12 cellular contexts compared by ENCODE assay signal in the genomic region with DNA sequence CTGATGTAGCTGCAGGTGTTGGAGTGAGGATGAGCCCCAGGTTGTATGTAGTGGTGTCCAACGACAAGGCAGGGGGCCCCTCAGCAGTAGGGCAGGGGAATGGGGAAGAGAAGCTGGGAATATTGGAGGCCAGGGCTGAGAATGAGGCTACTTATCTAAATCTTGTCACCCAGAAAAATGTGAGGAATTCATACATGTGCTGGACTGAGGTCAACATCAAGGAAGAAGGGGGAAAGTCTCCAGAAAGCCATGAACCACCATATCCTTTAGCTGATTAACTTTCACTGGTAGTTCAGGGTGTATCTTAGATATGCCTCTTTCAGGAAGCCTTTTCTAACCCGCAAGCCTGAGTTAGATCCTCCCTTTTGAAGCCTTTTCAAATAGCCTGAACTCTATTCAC. TPM values are rescaled to one million over a fixed set of nuclear protein-coding genes. Genes with fewer than 3 reads are reported as not detected.
DNase-seq lines count a peak whose midpoint lies in the region; ATAC-seq and TF ChIP-seq lines count a peak whose summit lies in the region.
"Had no signal": no experiment of that assay in that cellular context is flagged by ENCODE, and none has a peak within 500 bp of the region (broad histone marks: within the 10 kb centered on the region; RNA-seq: fewer than 3 reads in every experiment).

No MANE protein-coding gene starts in this region.

- peaks cover 13% of the 10 kb centered on the region for H3K36me3 Mint-ChIP-seq in Caco-2 (ENCODE audit: insufficient read depth, unreplicated experiment)

- no peak for TF ChIP-seq CTCF in Caco-2 (IDR thresholded peaks at IDR 0.05; ENCODE audit: insufficient read depth in 1 of 2, low read depth in 1 of 2, low read length in 1 of 2, severe bottlenecking in 1 of 2, unreplicated experiment in 1 of 2)
- no peak for TF ChIP-seq CTCF in mucosa of descending colon (IDR thresholded peaks at IDR 0.05)

- H3K4me3 ChIP-seq in Caco-2 (ENCODE audit: low read depth, low read length) = no peak overlapping the region
- no peak overlapping the region for H3K4me3 ChIP-seq in mucosa of descending colon

- peaks cover 35% of the 10 kb centered on the region for H3K9me3 ChIP-seq in Caco-2
- no peaks in the 10 kb centered on the region for H3K9me3 ChIP-seq in mucosa of descending colon
- H3K9me3 ChIP-seq: BE2C had no signal

- POLR2A ChIA-PET in Caco-2 (lab: Charles Lee) = interaction anchor here (0.6 kb wide), 1 partner anchor 20 kb away, joined by 3 read pairs; no protein-coding TSS in a partner anchor

- intact Hi-C loops in Caco-2 (cut with micrococcal nuclease; ENCODE audit: unreplicated experiment) (no loop called here), left colon (cut with DNase I, micrococcal nuclease) (no loop called here), mucosa of descending colon (cut with DNase I, micrococcal nuclease) (no loop called here)

- no peaks in the 10 kb centered on the region for H3K27me3 ChIP-seq in Caco-2 (replicated peaks; ENCODE audit: control insufficient read depth, insufficient read depth, low read length)
- H3K27me3 ChIP-seq: BE2C had no signal

- H3K4me3 Mint-ChIP-seq in Caco-2 (ENCODE audit: unreplicated experiment) = no peak overlapping the region

- peaks cover 41% of the 10 kb centered on the region for H3K9me3 Mint-ChIP-seq in Caco-2 (ENCODE audit: unreplicated experiment)

- no peak for ATAC-seq in GM19455 (IDR thresholded peaks at IDR 0.05; ENCODE audit: unreplicated experiment)
- no peak for ATAC-seq in left colon
- ATAC-seq in mucosa of descending colon = no peak

- peak overlapping the region; percentile 47 for H3K27ac Mint-ChIP-seq in Caco-2 (ENCODE audit: unreplicated experiment)

- no TSS peak for BruUV-seq in Caco-2 (replicated peaks; lab: Mats Ljungman, UMichigan)

- no peaks in the 10 kb centered on the region; the same call in 1 of the 2 replicates for H3K36me3 ChIP-seq in Caco-2 (ENCODE audit: control insufficient read depth, insufficient read depth, low read length)
- no peaks in the 10 kb centered on the region for H3K36me3 ChIP-seq in mucosa of descending colon (ENCODE audit: low read depth)
- H3K36me3 ChIP-seq: BE2C had no signal

- CTCF ChIA-PET in Caco-2 (lab: Charles Lee) = no interaction called here

- DNase-seq in Caco-2 (peak in 1 of 2 experiments; percentile 5), M059J (ENCODE audit: low read depth) (peak; percentile 43), iris pigment epithelial cell (ENCODE audit: low read depth) (peak; percentile 15), left colon (no peak), mucosa of descending colon (no peak), COLO829 (ENCODE audit: low spot score) (no peak)
- DNase-seq: BE2C, DMS79, GF-D8, Kasumi-1, KBM-7 had no signal

- no peaks in the 10 kb centered on the region for H3K27me3 Mint-ChIP-seq in Caco-2 (ENCODE audit: insufficient read depth, unreplicated experiment)

- H3K4me1 Mint-ChIP-seq in Caco-2 (ENCODE audit: low read depth, unreplicated experiment) = peaks cover 41% of the 10 kb centered on the region

- H3K4me1 ChIP-seq in Caco-2 (peaks cover 60% of the 10 kb centered on the region), mucosa of descending colon (ENCODE audit: low read depth) (no peaks in the 10 kb centered on the region)
- H3K4me1 ChIP-seq: BE2C had no signal

RNA-seq across cellular contexts. Expression of gene FSTL1, which starts 22.6 kb away (rescaled TPM):
- total RNA-seq in Caco-2 (2022) (1.4 and 2.9 TPM in 2 replicates), left colon (10 to 100 TPM; 34.4 to 61.7 TPM), mucosa of descending colon (100 to 1,000 TPM in 2 of 3 donors, 10 to 100 TPM in 1; 28.1 to 246 (median 108) TPM)
- total RNA-seq in M059J (2014; rRNA removed; shearing (Covaris generic)) = 762 and 1,312 TPM in 2 replicates

Comparison
In these comparisons a context has a peak if more than half of its experiments do, and no peak if none do; other contexts are left out.
1. DNase-seq: peak in M059J (single experiment) and iris pigment epithelial cell (single experiment); none in left colon (0 of 2), mucosa of descending colon (0 of 3) and COLO829 (single experiment).